In the genomic region with DNA sequence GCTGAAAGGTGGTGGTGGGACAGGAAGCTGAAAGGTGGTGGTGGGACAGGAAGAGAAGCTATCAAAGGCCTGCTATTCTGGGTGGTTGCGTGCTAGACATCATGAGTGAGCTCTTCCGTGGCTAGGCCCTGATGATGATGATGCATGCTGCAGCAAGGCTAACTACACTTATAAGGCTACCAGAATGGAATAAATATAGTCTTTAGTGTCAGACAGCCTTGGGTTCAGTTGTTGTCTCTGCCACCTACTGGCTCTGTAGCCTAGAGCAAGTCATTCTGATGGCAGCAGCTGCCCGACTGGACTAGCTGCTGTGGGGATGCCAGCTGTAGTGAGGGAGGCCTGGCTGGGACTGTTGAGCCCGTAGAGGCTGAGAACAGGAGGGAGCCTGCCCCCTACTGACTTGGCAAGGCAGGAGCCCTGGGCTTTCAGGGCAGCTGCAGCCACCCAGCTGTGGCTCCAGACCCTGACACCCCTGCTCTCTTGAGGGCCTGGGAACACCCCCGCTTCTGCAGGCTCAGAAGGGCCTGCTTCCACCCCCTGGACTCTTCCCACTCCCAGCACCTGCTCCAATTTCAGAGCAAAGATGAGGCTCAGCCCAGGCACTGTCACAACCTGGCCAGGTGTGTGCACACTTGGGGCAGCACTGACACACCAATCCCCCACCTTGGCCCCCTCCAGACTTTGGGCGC, we compare ENCODE assay signal across 8 cellular contexts. TPM values are rescaled to one million over a fixed set of nuclear protein-coding genes. Genes with fewer than 3 reads are reported as not detected.
A peak's percentile ranks its signal among the peaks of the same experiment; 100 is the strongest.
DNase-seq lines count a peak whose midpoint lies in the region; ATAC-seq, FAIRE-seq and TF ChIP-seq lines count a peak whose summit lies in the region.
"Had no signal": no experiment of that assay in that cellular context is flagged by ENCODE, and none has a peak within 500 bp of the region (broad histone marks: within the 10 kb centered on the region; RNA-seq: fewer than 3 reads in every experiment).

No MANE protein-coding gene starts in this region.

- no peaks in the 10 kb centered on the region for H3K4me1 ChIP-seq in ascending aorta

- intact Hi-C loops in ascending aorta (cut with DNase I), result no loop called here

- no peaks in the 10 kb centered on the region for H3K27me3 ChIP-seq in ascending aorta

- peak; percentile 82 for FAIRE-seq in GM19239 (lab: Jason Lieb, UNC)
- FAIRE-seq: astrocyte had no signal

- no peak overlapping the region for H3K27ac ChIP-seq in ascending aorta

- H3K36me3 ChIP-seq in ascending aorta, result no peaks in the 10 kb centered on the region

- H3K4me3 ChIP-seq in fibroblast of the aortic adventitia (ENCODE audit: low read depth, low read length) (no peak overlapping the region), ascending aorta (no peak overlapping the region)

- DNase-seq in GM19239 (ENCODE audit: insufficient read length, low spot score) (no peak), fibroblast of the aortic adventitia (ENCODE audit: low read depth) (no peak), stromal cell of bone marrow (ENCODE audit: low read depth) (peak; percentile 13), ascending aorta (ENCODE audit: low spot score in 2 of 2) (no peak), COLO668 (lab: John Stamatoyannopoulos, UW; ENCODE audit: unreplicated experiment) (no peak)
- peak; percentile 20 for DNase-seq in activated CD4-positive, CD25-positive, alpha-beta regulatory T cell treated with anti-CD3 and anti-CD28 coated beads, Interleukin-2, amount 50 U/mL, for 16 hours (ENCODE audit: low read depth, low spot score)

- TF ChIP-seq CTCF in fibroblast of the aortic adventitia (IDR thresholded peaks at IDR 0.05; ENCODE audit: insufficient read depth, low read length), result peak; percentile 14
- TF ChIP-seq CTCF in ascending aorta (IDR thresholded peaks at IDR 0.05), result no peak

- peak; percentile 86 for ATAC-seq in HG03097 (IDR thresholded peaks at IDR 0.05; ENCODE audit: low FRiP score, unreplicated experiment)

- no peaks in the 10 kb centered on the region for H3K9me3 ChIP-seq in ascending aorta

RNA-seq across cellular contexts. Expression of gene ZBED2, which starts 21.4 kb away (rescaled TPM):
- 0.09 TPM in 1 of 2 replicates, not detected in the other for total RNA-seq in fibroblast of the aortic adventitia (ENCODE audit: low replicate concordance)
- 1.4 TPM for total RNA-seq in ascending aorta

RNA-seq across cellular contexts. Expression of gene PLCXD2, which starts 57.9 kb away (rescaled TPM):
- total RNA-seq in fibroblast of the aortic adventitia (ENCODE audit: low replicate concordance) (3.2 TPM in 1 of 2 replicates, not detected in the other), ascending aorta (1.1 TPM)

Comparison
In these comparisons a context has a peak if more than half of its experiments do, and no peak if none do; other contexts are left out.
1. DNase-seq: peak in activated CD4-positive, CD25-positive, alpha-beta regulatory T cell treated with anti-CD3 and anti-CD28 coated beads, Interleukin-2, amount 50 U/mL, for 16 hours (single experiment) and stromal cell of bone marrow (single experiment); none in GM19239 (single experiment), fibroblast of the aortic adventitia (single experiment), ascending aorta (0 of 2) and COLO668 (single experiment).